16 cellular contexts compared by ENCODE assay signal in genomic region chr11:116175707-116176106, GRCh38.
DNase-seq lines count a peak whose midpoint lies in the region; ATAC-seq and TF ChIP-seq lines count a peak whose summit lies in the region.
"Had no signal": no experiment of that assay in that cellular context is flagged by ENCODE, and none has a peak within 500 bp of the region (broad histone marks: within the 10 kb centered on the region; RNA-seq: fewer than 3 reads in every experiment).

No MANE protein-coding gene starts in this region.

- H3K4me1 Mint-ChIP-seq in neural crest cell = peaks cover 35% of the 10 kb centered on the region
- H3K4me1 Mint-ChIP-seq in activated T-helper 2 cell treated with anti-CD3 and anti-CD28 coated beads, Interferon-gamma antibody, Interleukin-2, Interleukin-4, amounts not matched to agents 10 μg/mL and 5 μg/mL and 100 μg/mL, durations not matched to agents 14 hours and 24 hours and 36 hours (ENCODE audit: low read depth) = no peaks in the 10 kb centered on the region

- H3K27me3 Mint-ChIP-seq in neural crest cell (ENCODE audit: low read depth) = no peaks in the 10 kb centered on the region
- H3K27me3 Mint-ChIP-seq in activated T-helper 2 cell treated with anti-CD3 and anti-CD28 coated beads, Interferon-gamma antibody, Interleukin-2, Interleukin-4, amounts not matched to agents 10 μg/mL and 5 μg/mL and 100 μg/mL, durations not matched to agents 14 hours and 24 hours and 36 hours (ENCODE audit: low read depth) = peaks cover 2% of the 10 kb centered on the region

- intact Hi-C loops in activated T-helper 2 cell treated with anti-CD3 and anti-CD28 coated beads, Interferon-gamma antibody, Interleukin-2, Interleukin-4, amounts not matched to agents 10 μg/mL and 5 μg/mL and 100 μg/mL, durations not matched to agents 14 hours and 24 hours and 36 hours (cut with micrococcal nuclease) = no loop called here

- peak; percentile 35 for DNase-seq in DMS 273 (lab: John Stamatoyannopoulos, UW; ENCODE audit: unreplicated experiment)
- no peak for DNase-seq in DMS 273 treated with DMSO at 0.1 percent for 48 hours (lab: John Stamatoyannopoulos, UW)
- peak; percentile 29 for DNase-seq in NCI-H2227 (lab: John Stamatoyannopoulos, UW; ENCODE audit: unreplicated experiment)
- DNase-seq in cerebellar cortex (ENCODE audit: low spot score) = peak; percentile 71
- no peak for DNase-seq in neural crest cell (ENCODE audit: low read depth, low spot score)
- no peak for DNase-seq in activated T-helper 2 cell treated with anti-CD3 and anti-CD28 coated beads, Interferon-gamma antibody, Interleukin-2, Interleukin-4, amounts not matched to agents 10 μg/mL and 5 μg/mL and 100 μg/mL, durations not matched to agents 14 hours and 24 hours and 36 hours (ENCODE audit: low spot score)
- no peak for DNase-seq in NOMO-1 (lab: John Stamatoyannopoulos, UW; ENCODE audit: unreplicated experiment in 2 of 2)
- DNase-seq: CD8-positive, alpha-beta memory T cell; HCEC 1CT; IMR-90; NCI-H1417 treated with DMSO at 0.1 percent for 48 hours; NCI-H226; NCI-H774; RPMI8226; SJCRH30 had no signal

- no peaks in the 10 kb centered on the region for H3K36me3 Mint-ChIP-seq in neural crest cell (ENCODE audit: low read depth)
- no peaks in the 10 kb centered on the region for H3K36me3 Mint-ChIP-seq in activated T-helper 2 cell treated with anti-CD3 and anti-CD28 coated beads, Interferon-gamma antibody, Interleukin-2, Interleukin-4, amounts not matched to agents 10 μg/mL and 5 μg/mL and 100 μg/mL, durations not matched to agents 14 hours and 24 hours and 36 hours (ENCODE audit: low read depth)
- H3K36me3 Mint-ChIP-seq: CD8-positive, alpha-beta memory T cell had no signal

- no peak overlapping the region for H3K4me3 Mint-ChIP-seq in neural crest cell
- H3K4me3 Mint-ChIP-seq in activated T-helper 2 cell treated with anti-CD3 and anti-CD28 coated beads, Interferon-gamma antibody, Interleukin-2, Interleukin-4, amounts not matched to agents 10 μg/mL and 5 μg/mL and 100 μg/mL, durations not matched to agents 14 hours and 24 hours and 36 hours (ENCODE audit: low read depth) = no peak overlapping the region
- H3K4me3 Mint-ChIP-seq: CD8-positive, alpha-beta memory T cell had no signal

- no peak for ATAC-seq in HG02981 (IDR thresholded peaks at IDR 0.05; ENCODE audit: unreplicated experiment)

- H3K9me3 Mint-ChIP-seq in neural crest cell = no peaks in the 10 kb centered on the region
- H3K9me3 Mint-ChIP-seq in activated T-helper 2 cell treated with anti-CD3 and anti-CD28 coated beads, Interferon-gamma antibody, Interleukin-2, Interleukin-4, amounts not matched to agents 10 μg/mL and 5 μg/mL and 100 μg/mL, durations not matched to agents 14 hours and 24 hours and 36 hours = no peaks in the 10 kb centered on the region

- no peak for TF ChIP-seq CTCF in neural crest cell (conservative IDR thresholded peaks at IDR 0.05)

- H3K27ac Mint-ChIP-seq in neural crest cell (ENCODE audit: unreplicated experiment) = peak overlapping the region; percentile 47
- H3K27ac Mint-ChIP-seq in activated T-helper 2 cell treated with anti-CD3 and anti-CD28 coated beads, Interferon-gamma antibody, Interleukin-2, Interleukin-4, amounts not matched to agents 10 μg/mL and 5 μg/mL and 100 μg/mL, durations not matched to agents 14 hours and 24 hours and 36 hours = no peak overlapping the region
- H3K27ac Mint-ChIP-seq: CD8-positive, alpha-beta memory T cell had no signal

Comparison
In these comparisons a context has a peak if more than half of its experiments do, and no peak if none do; other contexts are left out.
1. DNase-seq: peak in DMS 273 (single experiment), NCI-H2227 (single experiment) and cerebellar cortex (single experiment); none in DMS 273 treated with DMSO at 0.1 percent for 48 hours (single experiment), neural crest cell (single experiment), activated T-helper 2 cell treated with anti-CD3 and anti-CD28 coated beads, Interferon-gamma antibody, Interleukin-2, Interleukin-4, amounts not matched to agents 10 μg/mL and 5 μg/mL and 100 μg/mL, durations not matched to agents 14 hours and 24 hours and 36 hours (single experiment) and NOMO-1 (0 of 2).